2 cellular contexts compared by ENCODE assay signal in the genomic region with DNA sequence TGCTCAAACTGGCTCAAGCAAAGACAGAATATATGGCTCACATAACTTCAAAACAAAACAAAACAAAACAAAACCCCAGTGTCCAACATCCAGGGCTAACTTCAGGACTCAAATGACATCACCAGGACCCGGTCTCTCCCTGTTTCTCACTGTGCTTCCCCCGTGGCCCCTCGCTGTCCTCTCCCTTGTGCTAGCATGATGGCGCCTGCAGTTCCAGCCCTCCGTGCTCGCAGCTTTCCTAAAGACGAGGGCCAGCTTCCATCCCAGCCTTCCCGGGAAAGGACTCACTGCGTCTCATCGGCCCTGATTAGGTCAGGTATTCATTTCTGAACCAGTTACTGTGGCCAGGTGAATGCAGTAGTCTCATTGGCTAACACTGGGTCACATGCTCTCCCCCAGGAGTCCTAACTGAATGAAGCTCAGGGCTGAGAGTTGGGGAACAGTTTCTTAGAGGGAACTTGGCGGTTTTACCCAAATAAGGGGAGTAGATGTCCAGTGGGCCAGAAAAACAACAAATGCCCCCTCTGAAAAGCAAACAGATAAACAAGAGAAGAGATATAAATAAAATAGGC.
A peak's percentile ranks its signal among the peaks of the same experiment; 100 is the strongest.
TF ChIP-seq lines count a peak whose summit lies in the region.

No MANE protein-coding gene starts in this region.

TF ChIP-seq in HCT116, 20 proteins besides CTCF, POLR2A, EP300 and RAD21:
- TF ChIP-seq ZFX (IDR thresholded peaks at IDR 0.05) = no peak
- TF ChIP-seq CEBPB (IDR thresholded peaks at IDR 0.05; ENCODE audit: low read depth) = no peak
- TF ChIP-seq FOSL1 (IDR thresholded peaks at IDR 0.05; ENCODE audit: low read depth) = no peak
- TF ChIP-seq, protein P1, sequence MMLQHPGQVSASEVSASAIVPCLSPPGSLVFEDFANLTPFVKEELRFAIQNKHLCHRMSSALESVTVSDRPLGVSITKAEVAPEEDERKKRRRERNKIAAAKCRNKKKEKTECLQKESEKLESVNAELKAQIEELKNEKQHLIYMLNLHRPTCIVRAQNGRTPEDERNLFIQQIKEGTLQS (IDR thresholded peaks at IDR 0.05) = no peak
- TF ChIP-seq SP1 (IDR thresholded peaks at IDR 0.05; ENCODE audit: low read depth) = no peak
- TF ChIP-seq TCF7L2 (IDR thresholded peaks at IDR 0.05; ENCODE audit: borderline replicate concordance, extremely low read depth, insufficient read depth, insufficient read length) = no peak
- no peak for TF ChIP-seq JUND (IDR thresholded peaks at IDR 0.05)
- no peak for TF ChIP-seq POLR2AphosphoS5 (IDR thresholded peaks at IDR 0.05; ENCODE audit: low read depth, low read length)
- TF ChIP-seq YY1 (IDR thresholded peaks at IDR 0.05; ENCODE audit: extremely low read depth, insufficient replicate concordance, low read depth, low read length) = no peak
TF ChIP-seq in HCT116: peak in this region for 0.

TF ChIP-seq in GM12878, 131 proteins besides CTCF, POLR2A, EP300 and RAD21:
- no peak for TF ChIP-seq MEF2B (IDR thresholded peaks at IDR 0.05; ENCODE audit: partially characterized antibody, poor library complexity, severe bottlenecking)
- no peak for TF ChIP-seq ATF7 (IDR thresholded peaks at IDR 0.05; ENCODE audit: low read depth)
- TF ChIP-seq, protein P2, sequence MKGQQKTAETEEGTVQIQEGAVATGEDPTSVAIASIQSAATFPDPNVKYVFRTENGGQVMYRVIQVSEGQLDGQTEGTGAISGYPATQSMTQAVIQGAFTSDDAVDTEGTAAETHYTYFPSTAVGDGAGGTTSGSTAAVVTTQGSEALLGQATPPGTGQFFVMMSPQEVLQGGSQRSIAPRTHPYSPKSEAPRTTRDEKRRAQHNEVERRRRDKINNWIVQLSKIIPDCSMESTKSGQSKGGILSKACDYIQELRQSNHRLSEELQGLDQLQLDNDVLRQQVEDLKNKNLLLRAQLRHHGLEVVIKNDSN (IDR thresholded peaks at IDR 0.05; ENCODE audit: borderline replicate concordance, extremely low read length, insufficient read depth, low read depth, low read length) = peak; percentile 6
TF ChIP-seq in GM12878: peak in this region for 1.
